Comparison of ENCODE assay signal across 11 cellular contexts in genomic region chr3:44000586-44000985, GRCh38.
A peak's percentile ranks its signal among the peaks of the same experiment; 100 is the strongest.
DNase-seq lines count a peak whose midpoint lies in the region; ATAC-seq and TF ChIP-seq lines count a peak whose summit lies in the region.
"Had no signal": no experiment of that assay in that cellular context is flagged by ENCODE, and none has a peak within 500 bp of the region (broad histone marks: within the 10 kb centered on the region; RNA-seq: fewer than 3 reads in every experiment).

No MANE protein-coding gene starts in this region.

- H3K9me3 Mint-ChIP-seq in activated naive CD8-positive, alpha-beta T cell treated with anti-CD3 and anti-CD28 coated beads, Interleukin-2, amount 50 U/mL, for 24 hours: no peaks in the 10 kb centered on the region
- H3K9me3 Mint-ChIP-seq in activated naive CD8-positive, alpha-beta T cell treated with anti-CD3 and anti-CD28 coated beads for 36 hours: peaks cover 3% of the 10 kb centered on the region

- H3K27ac ChIP-seq in lower lobe of right lung: no peak overlapping the region
- H3K27ac ChIP-seq: stomach had no signal

- H3K27me3 ChIP-seq in lower lobe of right lung (ENCODE audit: low read depth): peaks cover 78% of the 10 kb centered on the region

- peaks cover 74% of the 10 kb centered on the region for H3K27me3 Mint-ChIP-seq in activated naive CD8-positive, alpha-beta T cell treated with anti-CD3 and anti-CD28 coated beads, Interleukin-2, amount 50 U/mL, for 24 hours
- peaks cover 93% of the 10 kb centered on the region for H3K27me3 Mint-ChIP-seq in activated naive CD8-positive, alpha-beta T cell treated with anti-CD3 and anti-CD28 coated beads for 36 hours

- intact Hi-C loops in lower lobe of right lung (cut with DNase I): no loop called here

- ATAC-seq in activated naive CD8-positive, alpha-beta T cell treated with anti-CD3 and anti-CD28 coated beads, Interleukin-2, amount 50 U/mL, for 24 hours: no peak
- ATAC-seq in GM21381 (IDR thresholded peaks at IDR 0.05; ENCODE audit: unreplicated experiment) (no peak), lower lobe of right lung (no peak)
- ATAC-seq: Panc1 had no signal

- H3K4me1 ChIP-seq in lower lobe of right lung: peaks cover 41% of the 10 kb centered on the region

- no peaks in the 10 kb centered on the region for H3K36me3 ChIP-seq in lower lobe of right lung
- H3K36me3 ChIP-seq: stomach had no signal

- no peaks in the 10 kb centered on the region for H3K9me3 ChIP-seq in lower lobe of right lung
- H3K9me3 ChIP-seq: stomach had no signal

- H3K36me3 Mint-ChIP-seq in activated naive CD8-positive, alpha-beta T cell treated with anti-CD3 and anti-CD28 coated beads, Interleukin-2, amount 50 U/mL, for 24 hours (ENCODE audit: low read depth): no peaks in the 10 kb centered on the region
- no peaks in the 10 kb centered on the region for H3K36me3 Mint-ChIP-seq in activated naive CD8-positive, alpha-beta T cell treated with anti-CD3 and anti-CD28 coated beads for 36 hours

- H3K27ac Mint-ChIP-seq in activated naive CD8-positive, alpha-beta T cell treated with anti-CD3 and anti-CD28 coated beads, Interleukin-2, amount 50 U/mL, for 24 hours: no peak overlapping the region
- H3K27ac Mint-ChIP-seq in activated naive CD8-positive, alpha-beta T cell treated with anti-CD3 and anti-CD28 coated beads for 36 hours: no peak overlapping the region

- H3K4me3 ChIP-seq in fibroblast of the aortic adventitia (ENCODE audit: low read depth, low read length) (peak overlapping the region; percentile 64), lower lobe of right lung (no peak overlapping the region)
- H3K4me3 ChIP-seq: stomach had no signal

- H3K4me1 Mint-ChIP-seq in activated naive CD8-positive, alpha-beta T cell treated with anti-CD3 and anti-CD28 coated beads, Interleukin-2, amount 50 U/mL, for 24 hours: peaks cover 33% of the 10 kb centered on the region
- H3K4me1 Mint-ChIP-seq in activated naive CD8-positive, alpha-beta T cell treated with anti-CD3 and anti-CD28 coated beads for 36 hours: peaks cover 32% of the 10 kb centered on the region

- no peak for DNase-seq in activated naive CD8-positive, alpha-beta T cell treated with anti-CD3 and anti-CD28 coated beads, Interleukin-2, amount 50 U/mL, for 24 hours
- no peak for DNase-seq in activated naive CD8-positive, alpha-beta T cell treated with anti-CD3 and anti-CD28 coated beads for 36 hours
- DNase-seq in RPMI8226: peak; percentile 28
- peak; percentile 81 for DNase-seq in fibroblast of the aortic adventitia (ENCODE audit: low read depth)
- DNase-seq in GM19238 (ENCODE audit: insufficient read length, low spot score): no peak
- no peak for DNase-seq in activated CD8-positive, alpha-beta memory T cell treated with anti-CD3 and anti-CD28 coated beads, Interleukin-2, amount 50 U/mL, for 4 hours
- DNase-seq in lower lobe of right lung: no peak
- DNase-seq: NCI-H2107, stomach had no signal

- TF ChIP-seq CTCF in fibroblast of the aortic adventitia (IDR thresholded peaks at IDR 0.05; ENCODE audit: insufficient read depth, low read length): no peak
- no peak for TF ChIP-seq CTCF in lower lobe of right lung (IDR thresholded peaks at IDR 0.05)

- H3K4me3 Mint-ChIP-seq in activated naive CD8-positive, alpha-beta T cell treated with anti-CD3 and anti-CD28 coated beads, Interleukin-2, amount 50 U/mL, for 24 hours: peak overlapping the region; percentile 10
- H3K4me3 Mint-ChIP-seq in activated naive CD8-positive, alpha-beta T cell treated with anti-CD3 and anti-CD28 coated beads for 36 hours: no peak overlapping the region

Comparison
In these comparisons a context has a peak if more than half of its experiments do, and no peak if none do; other contexts are left out.
1. DNase-seq: peak in RPMI8226 (single experiment) and fibroblast of the aortic adventitia (single experiment); none in activated naive CD8-positive, alpha-beta T cell treated with anti-CD3 and anti-CD28 coated beads, Interleukin-2, amount 50 U/mL, for 24 hours (single experiment), activated naive CD8-positive, alpha-beta T cell treated with anti-CD3 and anti-CD28 coated beads for 36 hours (single experiment), GM19238 (single experiment), activated CD8-positive, alpha-beta memory T cell treated with anti-CD3 and anti-CD28 coated beads, Interleukin-2, amount 50 U/mL, for 4 hours (single experiment) and lower lobe of right lung (single experiment).